In genomic region chr17:63040816-63041215, GRCh38 we compare ENCODE assay signal across 19 cellular contexts.
"Had no signal": no experiment of that assay in that cellular context is flagged by ENCODE, and none has a peak within 500 bp of the region (broad histone marks: within the 10 kb centered on the region; RNA-seq: fewer than 3 reads in every experiment).

No MANE protein-coding gene starts in this region.

- H3K4me1 ChIP-seq: prostate gland, right lobe of liver had no signal

- H3K36me3 Mint-ChIP-seq: activated naive CD4-positive, alpha-beta T cell treated with anti-CD3 and anti-CD28 coated beads, Interleukin-2, amount 50 U/mL, for 24 hours; natural killer cell had no signal

- H3K27me3 Mint-ChIP-seq: activated naive CD4-positive, alpha-beta T cell treated with anti-CD3 and anti-CD28 coated beads, Interleukin-2, amount 50 U/mL, for 24 hours had no signal

- H3K4me3 ChIP-seq: mucosa of descending colon, prostate gland, right lobe of liver, upper lobe of left lung had no signal

- H3K36me3 ChIP-seq: brain microvascular endothelial cell, heart right ventricle, prostate gland, right lobe of liver, upper lobe of left lung had no signal

- H3K27me3 ChIP-seq: brain microvascular endothelial cell, heart right ventricle, right lobe of liver, upper lobe of left lung had no signal

- H3K4me3 Mint-ChIP-seq: activated naive CD4-positive, alpha-beta T cell treated with anti-CD3 and anti-CD28 coated beads, Interleukin-2, amount 50 U/mL, for 24 hours; natural killer cell had no signal

- ATAC-seq: activated CD4-positive, CD25-positive, alpha-beta regulatory T cell treated with anti-CD3 and anti-CD28 coated beads, Interleukin-2, amount 50 U/mL, for 24 hours; heart right ventricle; left lobe of liver; natural killer cell; right lobe of liver; stimulated activated naive CD8-positive, alpha-beta T cell treated with anti-CD3 and anti-CD28 coated beads, Interleukin-15, Interleukin-2, amounts not matched to agents 100 U/mL and 50 U/mL, for 24 hours had no signal

- DNase-seq: activated CD4-positive, alpha-beta T cell treated with anti-CD3 and anti-CD28 coated beads, Interleukin-2, amount 50 U/mL, for 4 hours; activated T-cell treated with anti-CD3 and anti-CD28 coated beads, Interleukin-2, amount 50 U/mL, for 1 hour; cerebellar nuclear complex; heart right ventricle; islet precursor cell; natural killer cell; nucleus accumbens; right lobe of liver; stimulated activated CD4-positive, alpha-beta T cell treated with anti-CD3 and anti-CD28 coated beads, Interleukin-12 subunit alpha, Interleukin-12 subunit beta, amount 100 ng/mL, for 4 hours; stimulated activated CD4-positive, alpha-beta T cell treated with anti-CD3 and anti-CD28 coated beads, Interleukin-2, amount 100 ng/mL, for 48 hours; stimulated activated CD8-positive, alpha-beta memory T cell treated with anti-CD3 and anti-CD28 coated beads, Interleukin-4, amount 100 ng/mL, for 48 hours; stimulated activated naive CD8-positive, alpha-beta T cell treated with anti-CD3 and anti-CD28 coated beads, Interleukin-15, Interleukin-2, amounts not matched to agents 100 U/mL and 50 U/mL, for 24 hours; upper lobe of left lung had no signal

- H3K9me3 Mint-ChIP-seq: activated naive CD4-positive, alpha-beta T cell treated with anti-CD3 and anti-CD28 coated beads, Interleukin-2, amount 50 U/mL, for 24 hours; natural killer cell had no signal

- H3K9me3 ChIP-seq: heart right ventricle, mucosa of descending colon, prostate gland, right lobe of liver, upper lobe of left lung had no signal

- H3K27ac Mint-ChIP-seq: activated naive CD4-positive, alpha-beta T cell treated with anti-CD3 and anti-CD28 coated beads, Interleukin-2, amount 50 U/mL, for 24 hours; natural killer cell had no signal

- H3K27ac ChIP-seq: brain microvascular endothelial cell, heart right ventricle, prostate gland, right lobe of liver, upper lobe of left lung had no signal
